In the genomic region with DNA sequence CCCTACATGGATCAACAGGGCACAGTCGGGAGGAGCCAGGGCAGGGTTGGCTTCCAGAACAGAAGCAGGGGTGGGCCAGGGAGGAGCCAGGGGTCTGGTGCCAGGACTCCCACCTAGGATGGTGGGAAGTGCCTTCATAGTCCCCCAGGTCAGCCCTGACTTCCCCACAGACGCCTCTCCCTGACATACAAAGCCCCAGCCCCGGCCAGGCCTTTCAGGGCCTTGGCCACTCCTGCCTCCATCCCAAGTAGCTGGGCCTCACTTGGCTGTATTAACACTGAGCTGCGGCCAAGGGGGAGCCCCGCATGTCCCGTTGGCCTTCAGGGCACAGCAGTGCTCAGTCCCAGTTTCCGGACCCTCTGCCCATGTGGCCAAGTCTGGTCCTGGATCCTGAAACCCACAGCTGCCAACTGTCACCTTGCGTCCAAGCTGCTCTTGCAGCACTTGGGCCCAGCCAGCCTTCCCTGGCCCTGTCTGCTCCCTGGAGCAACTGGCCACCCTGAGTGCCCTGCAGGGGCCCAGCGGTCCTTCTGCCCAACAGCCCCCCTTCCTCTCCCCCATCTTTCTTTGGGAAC, we compare ENCODE assay signal across 8 cellular contexts.
"Had no signal": no experiment of that assay in that cellular context is flagged by ENCODE, and none has a peak within 500 bp of the region (broad histone marks: within the 10 kb centered on the region; RNA-seq: fewer than 3 reads in every experiment).

No MANE protein-coding gene starts in this region.

- H3K4me3 ChIP-seq: GM12878 had no signal

- FAIRE-seq: G401.6, GM12878, GM12891, GM12892, GM18507, GM19239 had no signal

- DNase-seq: GDM1, GF-D8 had no signal
